In genomic region chr21:32538147-32538792, GRCh38 we compare ENCODE assay signal across 17 cellular contexts. TPM values are rescaled to one million over a fixed set of nuclear protein-coding genes. Genes with fewer than 3 reads are reported as not detected.
DNase-seq lines count a peak whose midpoint lies in the region; ATAC-seq and TF ChIP-seq lines count a peak whose summit lies in the region.
"Had no signal": no experiment of that assay in that cellular context is flagged by ENCODE, and none has a peak within 500 bp of the region (broad histone marks: within the 10 kb centered on the region; RNA-seq: fewer than 3 reads in every experiment).

No MANE protein-coding gene starts in this region.

- no peak for TF ChIP-seq CTCF in ovary (IDR thresholded peaks at IDR 0.05)

- H3K36me3 Mint-ChIP-seq in activated CD4-positive, alpha-beta T cell treated with anti-CD3 and anti-CD28 coated beads, Interleukin-2, amount 10 ng/mL, durations not matched to agents 7 days and 5 days (ENCODE audit: low read depth): no peaks in the 10 kb centered on the region
- no peaks in the 10 kb centered on the region for H3K36me3 Mint-ChIP-seq in activated CD4-positive, alpha-beta memory T cell treated with anti-CD3 and anti-CD28 coated beads for 36 hours
- no peaks in the 10 kb centered on the region for H3K36me3 Mint-ChIP-seq in central memory CD8-positive, alpha-beta T cell (ENCODE audit: insufficient read depth)

- peak; percentile 95 for ATAC-seq in central memory CD8-positive, alpha-beta T cell (replicated peaks; ENCODE audit: extremely low read depth, poor library complexity, severe bottlenecking)
- ATAC-seq: GM12878, HCT116 had no signal

- H3K9me3 ChIP-seq in ovary: no peaks in the 10 kb centered on the region
- H3K9me3 ChIP-seq: thoracic aorta had no signal

- H3K9me3 Mint-ChIP-seq in activated CD4-positive, alpha-beta T cell treated with anti-CD3 and anti-CD28 coated beads, Interleukin-2, amount 10 ng/mL, durations not matched to agents 7 days and 5 days: no peaks in the 10 kb centered on the region
- H3K9me3 Mint-ChIP-seq in activated CD4-positive, alpha-beta memory T cell treated with anti-CD3 and anti-CD28 coated beads for 36 hours: no peaks in the 10 kb centered on the region
- no peaks in the 10 kb centered on the region for H3K9me3 Mint-ChIP-seq in central memory CD8-positive, alpha-beta T cell

- intact Hi-C loops in activated CD4-positive, alpha-beta memory T cell treated with anti-CD3 and anti-CD28 coated beads for 36 hours (cut with micrococcal nuclease): no loop called here
- intact Hi-C loops in ovary (cut with DNase I): no loop called here

- no peak overlapping the region for H3K27ac Mint-ChIP-seq in activated CD4-positive, alpha-beta T cell treated with anti-CD3 and anti-CD28 coated beads, Interleukin-2, amount 10 ng/mL, durations not matched to agents 7 days and 5 days
- H3K27ac Mint-ChIP-seq in activated CD4-positive, alpha-beta memory T cell treated with anti-CD3 and anti-CD28 coated beads for 36 hours: no peak overlapping the region
- no peak overlapping the region for H3K27ac Mint-ChIP-seq in central memory CD8-positive, alpha-beta T cell (ENCODE audit: low read depth)

- 82 to 91% (median 90%) methylated on average over 11 of the region's 11 CpGs for WGBS in ovary, 3 donors

- H3K4me1 ChIP-seq in ovary (ENCODE audit: insufficient read depth): no peaks in the 10 kb centered on the region

- H3K27ac ChIP-seq in ovary: no peak overlapping the region
- H3K27ac ChIP-seq: hepatocyte, skin epidermis, thoracic aorta had no signal

- no peaks in the 10 kb centered on the region for H3K36me3 ChIP-seq in ovary
- H3K36me3 ChIP-seq: thoracic aorta had no signal

- no peaks in the 10 kb centered on the region for H3K27me3 Mint-ChIP-seq in activated CD4-positive, alpha-beta T cell treated with anti-CD3 and anti-CD28 coated beads, Interleukin-2, amount 10 ng/mL, durations not matched to agents 7 days and 5 days
- H3K27me3 Mint-ChIP-seq in activated CD4-positive, alpha-beta memory T cell treated with anti-CD3 and anti-CD28 coated beads for 36 hours: no peaks in the 10 kb centered on the region
- H3K27me3 Mint-ChIP-seq in central memory CD8-positive, alpha-beta T cell: no peaks in the 10 kb centered on the region

- peak; percentile 42 for DNase-seq in activated CD4-positive, alpha-beta T cell treated with anti-CD3 and anti-CD28 coated beads, Interleukin-2, amount 10 ng/mL, durations not matched to agents 7 days and 5 days
- DNase-seq in activated CD4-positive, alpha-beta T cell treated with anti-CD3 and anti-CD28 coated beads for 1 hour: no peak
- DNase-seq in activated CD4-positive, alpha-beta memory T cell treated with anti-CD3 and anti-CD28 coated beads for 36 hours: peak; percentile 21
- DNase-seq in central memory CD8-positive, alpha-beta T cell (ENCODE audit: low spot score in 2 of 2): peak in 1 of 2 donors; percentile 28
- peak; percentile 12 to 29 for DNase-seq in stimulated activated CD8-positive, alpha-beta memory T cell treated with anti-CD3 and anti-CD28 coated beads, Interleukin-7, amount 100 ng/mL, for 4 hours (ENCODE audit: low read depth in 2 of 2)
- no peak for DNase-seq in anterior cingulate cortex (lab: John Stamatoyannopoulos, UW)
- no peak for DNase-seq in ovary
- no peak for DNase-seq in stimulated activated CD4-positive, alpha-beta T cell treated with anti-CD3 and anti-CD28 coated beads, Interleukin-15, amount 100 ng/mL, for 24 hours
- DNase-seq: COR-L47; effector memory CD4-positive, alpha-beta T cell; NCI-H1417 treated with DMSO at 0.1 percent for 48 hours; NCI-H226 had no signal

- no peak overlapping the region for H3K4me3 ChIP-seq in ovary
- H3K4me3 ChIP-seq: GM12878, hepatocyte, skin epidermis, thoracic aorta had no signal

- no peak overlapping the region for H3K4me3 Mint-ChIP-seq in activated CD4-positive, alpha-beta T cell treated with anti-CD3 and anti-CD28 coated beads, Interleukin-2, amount 10 ng/mL, durations not matched to agents 7 days and 5 days
- H3K4me3 Mint-ChIP-seq in activated CD4-positive, alpha-beta memory T cell treated with anti-CD3 and anti-CD28 coated beads for 36 hours: no peak overlapping the region
- H3K4me3 Mint-ChIP-seq in central memory CD8-positive, alpha-beta T cell: no peak overlapping the region

- TF ChIP-seq EP300 in ovary (IDR thresholded peaks at IDR 0.05): no peak

- peaks cover 19% of the 10 kb centered on the region for H3K4me1 Mint-ChIP-seq in activated CD4-positive, alpha-beta T cell treated with anti-CD3 and anti-CD28 coated beads, Interleukin-2, amount 10 ng/mL, durations not matched to agents 7 days and 5 days
- H3K4me1 Mint-ChIP-seq in activated CD4-positive, alpha-beta memory T cell treated with anti-CD3 and anti-CD28 coated beads for 36 hours (ENCODE audit: low read depth): peaks cover 5% of the 10 kb centered on the region
- H3K4me1 Mint-ChIP-seq in central memory CD8-positive, alpha-beta T cell: peaks cover 21% of the 10 kb centered on the region

- TF ChIP-seq POLR2A in ovary (IDR thresholded peaks at IDR 0.05): no peak

- no peaks in the 10 kb centered on the region for H3K27me3 ChIP-seq in ovary
- H3K27me3 ChIP-seq: hepatocyte had no signal

- POLR2A ChIA-PET in activated CD4-positive, alpha-beta T cell treated with anti-CD3 and anti-CD28 coated beads, Interleukin-2, amount 10 ng/mL, durations not matched to agents 7 days and 5 days (lab: Charles Lee): no interaction called here
- POLR2A ChIA-PET in activated CD4-positive, alpha-beta memory T cell treated with anti-CD3 and anti-CD28 coated beads for 36 hours (lab: Charles Lee): no interaction called here

- CTCF ChIA-PET in activated CD4-positive, alpha-beta T cell treated with anti-CD3 and anti-CD28 coated beads, Interleukin-2, amount 10 ng/mL, durations not matched to agents 7 days and 5 days (lab: Charles Lee): no interaction called here
- CTCF ChIA-PET in activated CD4-positive, alpha-beta memory T cell treated with anti-CD3 and anti-CD28 coated beads for 36 hours (lab: Charles Lee): interaction anchor here (1.3 kb wide), 1 partner anchor 31 kb away, joined by 5 read pairs; no protein-coding TSS in a partner anchor

RNA-seq across cellular contexts. Expression of gene TCP10L, which starts 47.1 kb away (rescaled TPM):
- total RNA-seq in activated CD4-positive, alpha-beta T cell treated with anti-CD3 and anti-CD28 coated beads, Interleukin-2, amount 10 ng/mL, durations not matched to agents 7 days and 5 days: under 1 TPM; 0.71 to 0.72 TPM
- under 1 TPM; 0.50 to 0.65 TPM for total RNA-seq in activated CD4-positive, alpha-beta memory T cell treated with anti-CD3 and anti-CD28 coated beads for 36 hours
- total RNA-seq in ovary: 1 to 10 TPM in 6 of 7 donors, under 1 TPM in 1; 0.48 to 5.2 (median 1.7) TPM
- polyA plus RNA-seq in ovary: 1 to 10 TPM in 1 of 2 donors, under 1 TPM in 1; 0.59 to 2.9 TPM

Comparison
In these comparisons a context has a peak if more than half of its experiments do, and no peak if none do; other contexts are left out.
1. DNase-seq: peak in activated CD4-positive, alpha-beta T cell treated with anti-CD3 and anti-CD28 coated beads, Interleukin-2, amount 10 ng/mL, durations not matched to agents 7 days and 5 days (single experiment), activated CD4-positive, alpha-beta memory T cell treated with anti-CD3 and anti-CD28 coated beads for 36 hours (single experiment) and stimulated activated CD8-positive, alpha-beta memory T cell treated with anti-CD3 and anti-CD28 coated beads, Interleukin-7, amount 100 ng/mL, for 4 hours (2 of 2); none in activated CD4-positive, alpha-beta T cell treated with anti-CD3 and anti-CD28 coated beads for 1 hour (single experiment), anterior cingulate cortex (0 of 58), ovary (0 of 5) and stimulated activated CD4-positive, alpha-beta T cell treated with anti-CD3 and anti-CD28 coated beads, Interleukin-15, amount 100 ng/mL, for 24 hours (single experiment).